In the genomic region with DNA sequence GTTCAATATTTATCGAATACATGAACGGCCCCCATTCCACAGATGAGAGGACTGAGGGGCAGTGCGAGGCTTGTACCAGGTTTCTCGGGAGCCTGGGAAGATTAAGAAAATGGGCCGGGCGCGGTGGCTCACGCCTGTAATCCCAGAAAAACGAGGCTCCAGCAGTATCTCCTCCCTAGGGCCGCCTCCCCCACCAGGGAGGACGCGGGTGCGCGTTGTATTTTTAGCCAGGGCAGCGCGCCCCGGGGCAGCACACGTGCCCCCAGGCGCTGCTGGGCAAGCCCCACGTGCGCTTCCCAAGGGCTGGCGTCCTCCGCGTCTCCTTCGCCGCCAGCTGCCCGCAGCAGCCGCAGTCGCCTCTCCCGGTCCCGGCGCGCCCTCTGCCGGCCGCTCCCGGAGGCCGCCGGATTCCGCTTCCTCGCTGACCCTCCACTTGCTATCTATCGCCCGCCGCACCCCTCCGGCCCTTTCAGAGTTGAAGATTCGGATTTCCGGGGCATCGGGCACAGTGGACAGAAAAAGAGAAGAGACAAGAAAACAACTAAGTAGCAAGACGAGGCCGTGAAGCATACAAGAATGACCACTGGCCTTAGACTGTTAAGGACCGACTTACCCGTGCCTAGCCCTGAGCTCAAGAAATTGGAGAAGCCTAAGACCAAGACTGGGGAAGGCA, we compare ENCODE assay signal across 1 cellular context.
TF ChIP-seq lines count a peak whose summit lies in the region.

No MANE protein-coding gene starts in this region.

TF ChIP-seq in H1, 55 proteins besides CTCF, POLR2A, EP300 and RAD21:
- TF ChIP-seq RFX5 (IDR thresholded peaks at IDR 0.05; ENCODE audit: borderline replicate concordance, low read depth, low read length) (no peak), ASH2L (IDR thresholded peaks at IDR 0.05; ENCODE audit: low read length) (no peak), FOSL1 (IDR thresholded peaks at IDR 0.05; ENCODE audit: insufficient read depth, low read depth, low read length) (no peak), YY1 (IDR thresholded peaks at IDR 0.05; ENCODE audit: low read depth, low read length) (peak; percentile 67; the same call in 1 of the 2 replicates), SUZ12 (IDR thresholded peaks at IDR 0.05; ENCODE audit: low read length) (no peak), EZH2 (IDR thresholded peaks at IDR 0.05; ENCODE audit: low read depth, low read length, severe bottlenecking) (no peak), JUN (IDR thresholded peaks at IDR 0.05; ENCODE audit: low read depth, low read length) (no peak), BACH1 (IDR thresholded peaks at IDR 0.05; ENCODE audit: low read length) (no peak), TAF1 (IDR thresholded peaks at IDR 0.05; ENCODE audit: low read depth, low read length) (no peak), SP1 (IDR thresholded peaks at IDR 0.05; ENCODE audit: low read depth, low read length) (peak; percentile 28; the same call in 1 of the 2 replicates), HDAC6 (IDR thresholded peaks at IDR 0.05; ENCODE audit: low read depth, low read length) (no peak), ZNF274 (IDR thresholded peaks at IDR 0.05; ENCODE audit: borderline replicate concordance, extremely low read depth, low read length) (no peak), SAP30 (IDR thresholded peaks at IDR 0.05; ENCODE audit: insufficient read depth, insufficient replicate concordance, low read length) (no peak), CBX8 (IDR thresholded peaks at IDR 0.05; ENCODE audit: borderline replicate concordance, low read depth, low read length) (no peak), NANOG (IDR thresholded peaks at IDR 0.05; ENCODE audit: insufficient read depth, low read depth, low read length, poor library complexity, severe bottlenecking) (no peak), SP2 (IDR thresholded peaks at IDR 0.05; ENCODE audit: low read length) (no peak), SIX5 (IDR thresholded peaks at IDR 0.05; ENCODE audit: low read depth, low read length) (no peak), MAFK (IDR thresholded peaks at IDR 0.05; ENCODE audit: low read depth, low read length) (no peak), TEAD4 (IDR thresholded peaks at IDR 0.05; ENCODE audit: low read depth, low read length) (peak; percentile 76), MAX (IDR thresholded peaks at IDR 0.05) (peak; percentile 99), JUND (IDR thresholded peaks at IDR 0.05; ENCODE audit: low read length) (peak; percentile 72; the same call in 1 of the 2 replicates), GABPA (IDR thresholded peaks at IDR 0.05; ENCODE audit: borderline replicate concordance, insufficient read depth, low read length) (peak; percentile 61; the same call in 1 of the 2 replicates), SIRT6 (IDR thresholded peaks at IDR 0.05; ENCODE audit: low read length) (no peak), HDAC2 (IDR thresholded peaks at IDR 0.05; ENCODE audit: borderline replicate concordance in 1 of 2, low read depth in 2 of 2, low read length in 2 of 2) (no peak; a peak in 1 of 4 replicates), CREB1 (IDR thresholded peaks at IDR 0.05) (no peak), KDM5A (IDR thresholded peaks at IDR 0.05; ENCODE audit: low read length) (no peak), RNF2 (IDR thresholded peaks at IDR 0.05; ENCODE audit: borderline replicate concordance, low read depth, low read length, missing control alignments, poor library complexity, severe bottlenecking) (no peak), KDM4A (IDR thresholded peaks at IDR 0.05; ENCODE audit: low read depth, low read length, severe bottlenecking) (no peak), CBX5 (IDR thresholded peaks at IDR 0.05; ENCODE audit: low read depth, low read length) (no peak), SP4 (IDR thresholded peaks at IDR 0.05; ENCODE audit: low read length) (peak; percentile 59; the same call in 1 of the 2 replicates), TAF7 (optimal IDR thresholded peaks at IDR 0.05; ENCODE audit: borderline replicate concordance, low read depth, low read length) (peak; percentile 50), TCF12 (IDR thresholded peaks at IDR 0.05; ENCODE audit: low read depth, low read length) (peak; percentile 70; the same call in 1 of the 2 replicates), RBBP5 (IDR thresholded peaks at IDR 0.05; ENCODE audit: borderline replicate concordance, low read depth, low read length) (no peak), BRCA1 (IDR thresholded peaks at IDR 0.05; ENCODE audit: low read depth, low read length) (no peak), SRF (IDR thresholded peaks at IDR 0.05; ENCODE audit: low read depth, low read length) (no peak), USF2 (IDR thresholded peaks at IDR 0.05; ENCODE audit: low read length) (peak; percentile 69; the same call in 1 of the 2 replicates), EGR1 (IDR thresholded peaks at IDR 0.05; ENCODE audit: borderline replicate concordance, low read depth, low read length) (0 out of 2 replicates have a peak, but pooled peaks have one; percentile 20), CHD2 (IDR thresholded peaks at IDR 0.05; ENCODE audit: low read length) (peak; percentile 46; the same call in 1 of the 2 replicates), POLR2AphosphoS5 (IDR thresholded peaks at IDR 0.05; ENCODE audit: low read depth, low read length) (no peak), RXRA (IDR thresholded peaks at IDR 0.05; ENCODE audit: insufficient read depth, low read depth, low read length) (no peak), CEBPB (IDR thresholded peaks at IDR 0.05; ENCODE audit: low read depth, low read length) (no peak), BCL11A (IDR thresholded peaks at IDR 0.05; ENCODE audit: low read depth in 2 of 2, low read length in 2 of 2) (no peak), PHF8 (conservative IDR thresholded peaks at IDR 0.05; ENCODE audit: low read depth, low read length) (no peak), TBP (IDR thresholded peaks at IDR 0.05; ENCODE audit: low read depth, low read length) (no peak; the same call in 1 of the 2 replicates), NRF1 (IDR thresholded peaks at IDR 0.05; ENCODE audit: low read depth, low read length) (no peak), SIN3A (conservative IDR thresholded peaks at IDR 0.05 in 1 of 2, IDR thresholded peaks at IDR 0.05 in 1 of 2; ENCODE audit: low read depth in 1 of 2, low read length in 2 of 2) (peak; percentile 73 to 77; a peak in 2 of 4 replicates), GTF2F1 (IDR thresholded peaks at IDR 0.05; ENCODE audit: borderline replicate concordance, low read depth, low read length) (no peak), CTBP2 (IDR thresholded peaks at IDR 0.05; ENCODE audit: borderline replicate concordance, insufficient read depth, insufficient read length, low read length) (no peak), KDM1A (IDR thresholded peaks at IDR 0.05; ENCODE audit: borderline replicate concordance, low read length) (peak; percentile 65; the same call in 1 of the 2 replicates), CHD1 (IDR thresholded peaks at IDR 0.05; ENCODE audit: low read depth, low read length) (0 out of 2 replicates have a peak, but pooled peaks have one; percentile 36), E2F6 (IDR thresholded peaks at IDR 0.05) (peak; percentile 94), POU5F1 (IDR thresholded peaks at IDR 0.05; ENCODE audit: low read depth, low read length) (no peak)
- TF ChIP-seq, protein P1, sequence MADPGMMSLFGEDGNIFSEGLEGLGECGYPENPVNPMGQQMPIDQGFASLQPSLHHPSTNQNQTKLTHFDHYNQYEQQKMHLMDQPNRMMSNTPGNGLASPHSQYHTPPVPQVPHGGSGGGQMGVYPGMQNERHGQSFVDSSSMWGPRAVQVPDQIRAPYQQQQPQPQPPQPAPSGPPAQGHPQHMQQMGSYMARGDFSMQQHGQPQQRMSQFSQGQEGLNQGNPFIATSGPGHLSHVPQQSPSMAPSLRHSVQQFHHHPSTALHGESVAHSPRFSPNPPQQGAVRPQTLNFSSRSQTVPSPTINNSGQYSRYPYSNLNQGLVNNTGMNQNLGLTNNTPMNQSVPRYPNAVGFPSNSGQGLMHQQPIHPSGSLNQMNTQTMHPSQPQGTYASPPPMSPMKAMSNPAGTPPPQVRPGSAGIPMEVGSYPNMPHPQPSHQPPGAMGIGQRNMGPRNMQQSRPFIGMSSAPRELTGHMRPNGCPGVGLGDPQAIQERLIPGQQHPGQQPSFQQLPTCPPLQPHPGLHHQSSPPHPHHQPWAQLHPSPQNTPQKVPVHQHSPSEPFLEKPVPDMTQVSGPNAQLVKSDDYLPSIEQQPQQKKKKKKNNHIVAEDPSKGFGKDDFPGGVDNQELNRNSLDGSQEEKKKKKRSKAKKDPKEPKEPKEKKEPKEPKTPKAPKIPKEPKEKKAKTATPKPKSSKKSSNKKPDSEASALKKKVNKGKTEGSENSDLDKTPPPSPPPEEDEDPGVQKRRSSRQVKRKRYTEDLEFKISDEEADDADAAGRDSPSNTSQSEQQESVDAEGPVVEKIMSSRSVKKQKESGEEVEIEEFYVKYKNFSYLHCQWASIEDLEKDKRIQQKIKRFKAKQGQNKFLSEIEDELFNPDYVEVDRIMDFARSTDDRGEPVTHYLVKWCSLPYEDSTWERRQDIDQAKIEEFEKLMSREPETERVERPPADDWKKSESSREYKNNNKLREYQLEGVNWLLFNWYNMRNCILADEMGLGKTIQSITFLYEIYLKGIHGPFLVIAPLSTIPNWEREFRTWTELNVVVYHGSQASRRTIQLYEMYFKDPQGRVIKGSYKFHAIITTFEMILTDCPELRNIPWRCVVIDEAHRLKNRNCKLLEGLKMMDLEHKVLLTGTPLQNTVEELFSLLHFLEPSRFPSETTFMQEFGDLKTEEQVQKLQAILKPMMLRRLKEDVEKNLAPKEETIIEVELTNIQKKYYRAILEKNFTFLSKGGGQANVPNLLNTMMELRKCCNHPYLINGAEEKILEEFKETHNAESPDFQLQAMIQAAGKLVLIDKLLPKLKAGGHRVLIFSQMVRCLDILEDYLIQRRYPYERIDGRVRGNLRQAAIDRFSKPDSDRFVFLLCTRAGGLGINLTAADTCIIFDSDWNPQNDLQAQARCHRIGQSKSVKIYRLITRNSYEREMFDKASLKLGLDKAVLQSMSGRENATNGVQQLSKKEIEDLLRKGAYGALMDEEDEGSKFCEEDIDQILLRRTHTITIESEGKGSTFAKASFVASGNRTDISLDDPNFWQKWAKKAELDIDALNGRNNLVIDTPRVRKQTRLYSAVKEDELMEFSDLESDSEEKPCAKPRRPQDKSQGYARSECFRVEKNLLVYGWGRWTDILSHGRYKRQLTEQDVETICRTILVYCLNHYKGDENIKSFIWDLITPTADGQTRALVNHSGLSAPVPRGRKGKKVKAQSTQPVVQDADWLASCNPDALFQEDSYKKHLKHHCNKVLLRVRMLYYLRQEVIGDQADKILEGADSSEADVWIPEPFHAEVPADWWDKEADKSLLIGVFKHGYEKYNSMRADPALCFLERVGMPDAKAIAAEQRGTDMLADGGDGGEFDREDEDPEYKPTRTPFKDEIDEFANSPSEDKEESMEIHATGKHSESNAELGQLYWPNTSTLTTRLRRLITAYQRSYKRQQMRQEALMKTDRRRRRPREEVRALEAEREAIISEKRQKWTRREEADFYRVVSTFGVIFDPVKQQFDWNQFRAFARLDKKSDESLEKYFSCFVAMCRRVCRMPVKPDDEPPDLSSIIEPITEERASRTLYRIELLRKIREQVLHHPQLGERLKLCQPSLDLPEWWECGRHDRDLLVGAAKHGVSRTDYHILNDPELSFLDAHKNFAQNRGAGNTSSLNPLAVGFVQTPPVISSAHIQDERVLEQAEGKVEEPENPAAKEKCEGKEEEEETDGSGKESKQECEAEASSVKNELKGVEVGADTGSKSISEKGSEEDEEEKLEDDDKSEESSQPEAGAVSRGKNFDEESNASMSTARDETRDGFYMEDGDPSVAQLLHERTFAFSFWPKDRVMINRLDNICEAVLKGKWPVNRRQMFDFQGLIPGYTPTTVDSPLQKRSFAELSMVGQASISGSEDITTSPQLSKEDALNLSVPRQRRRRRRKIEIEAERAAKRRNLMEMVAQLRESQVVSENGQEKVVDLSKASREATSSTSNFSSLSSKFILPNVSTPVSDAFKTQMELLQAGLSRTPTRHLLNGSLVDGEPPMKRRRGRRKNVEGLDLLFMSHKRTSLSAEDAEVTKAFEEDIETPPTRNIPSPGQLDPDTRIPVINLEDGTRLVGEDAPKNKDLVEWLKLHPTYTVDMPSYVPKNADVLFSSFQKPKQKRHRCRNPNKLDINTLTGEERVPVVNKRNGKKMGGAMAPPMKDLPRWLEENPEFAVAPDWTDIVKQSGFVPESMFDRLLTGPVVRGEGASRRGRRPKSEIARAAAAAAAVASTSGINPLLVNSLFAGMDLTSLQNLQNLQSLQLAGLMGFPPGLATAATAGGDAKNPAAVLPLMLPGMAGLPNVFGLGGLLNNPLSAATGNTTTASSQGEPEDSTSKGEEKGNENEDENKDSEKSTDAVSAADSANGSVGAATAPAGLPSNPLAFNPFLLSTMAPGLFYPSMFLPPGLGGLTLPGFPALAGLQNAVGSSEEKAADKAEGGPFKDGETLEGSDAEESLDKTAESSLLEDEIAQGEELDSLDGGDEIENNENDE (IDR thresholded peaks at IDR 0.05; ENCODE audit: insufficient replicate concordance, low read length): no peak
- TF ChIP-seq, protein P2, sequence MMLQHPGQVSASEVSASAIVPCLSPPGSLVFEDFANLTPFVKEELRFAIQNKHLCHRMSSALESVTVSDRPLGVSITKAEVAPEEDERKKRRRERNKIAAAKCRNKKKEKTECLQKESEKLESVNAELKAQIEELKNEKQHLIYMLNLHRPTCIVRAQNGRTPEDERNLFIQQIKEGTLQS (IDR thresholded peaks at IDR 0.05; ENCODE audit: insufficient read depth, low read depth, low read length): 0 out of 2 replicates have a peak, but pooled peaks have one; percentile 28
- TF ChIP-seq, protein P3, sequence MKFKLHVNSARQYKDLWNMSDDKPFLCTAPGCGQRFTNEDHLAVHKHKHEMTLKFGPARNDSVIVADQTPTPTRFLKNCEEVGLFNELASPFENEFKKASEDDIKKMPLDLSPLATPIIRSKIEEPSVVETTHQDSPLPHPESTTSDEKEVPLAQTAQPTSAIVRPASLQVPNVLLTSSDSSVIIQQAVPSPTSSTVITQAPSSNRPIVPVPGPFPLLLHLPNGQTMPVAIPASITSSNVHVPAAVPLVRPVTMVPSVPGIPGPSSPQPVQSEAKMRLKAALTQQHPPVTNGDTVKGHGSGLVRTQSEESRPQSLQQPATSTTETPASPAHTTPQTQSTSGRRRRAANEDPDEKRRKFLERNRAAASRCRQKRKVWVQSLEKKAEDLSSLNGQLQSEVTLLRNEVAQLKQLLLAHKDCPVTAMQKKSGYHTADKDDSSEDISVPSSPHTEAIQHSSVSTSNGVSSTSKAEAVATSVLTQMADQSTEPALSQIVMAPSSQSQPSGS (IDR thresholded peaks at IDR 0.05; ENCODE audit: low read length): no peak
